Comparison of ENCODE assay signal across 8 cellular contexts in the genomic region with DNA sequence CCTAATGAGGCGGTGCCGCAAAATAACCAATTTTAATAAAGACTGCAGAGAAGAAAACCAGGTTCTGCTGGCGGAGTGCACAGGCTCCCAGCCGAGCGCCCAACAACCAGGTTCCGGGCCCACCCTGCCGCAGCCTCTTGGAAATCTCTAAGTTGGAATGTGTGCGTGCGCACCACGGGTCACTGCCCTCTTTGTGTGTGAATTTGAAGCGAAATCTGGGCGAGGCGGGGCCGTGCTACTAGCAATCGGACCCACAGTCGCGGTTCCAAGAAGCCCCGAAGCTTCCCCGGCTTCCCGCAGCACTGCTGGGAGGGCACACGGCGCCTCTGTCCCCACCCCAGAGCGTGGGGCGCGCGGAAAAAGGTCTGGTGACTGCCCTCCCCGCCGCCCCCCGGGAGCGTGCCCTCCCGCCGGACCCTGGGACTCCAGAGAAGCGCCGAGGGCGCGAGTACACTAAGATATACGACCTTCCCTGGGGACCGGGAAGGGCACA. TPM values are rescaled to one million over a fixed set of nuclear protein-coding genes. Genes with fewer than 3 reads are reported as not detected.
DNase-seq lines count a peak whose midpoint lies in the region; ATAC-seq and TF ChIP-seq lines count a peak whose summit lies in the region.

No MANE protein-coding gene starts in this region.

- ATAC-seq in activated T-cell treated with anti-CD3 and anti-CD28 coated beads, Interleukin-2, amount 50 U/mL, for 72 hours (replicated peaks in 1 of 2), result peak in 1 of 2 donors; percentile 15

- in situ Hi-C loops in HAP-1 (cut with MboI; ENCODE audit: low sequenced_read_pairs), result no loop called here

- H3F3A ChIP-seq in neural cell (ENCODE audit: insufficient read depth, low read length, poor library complexity, severe bottlenecking), result no peaks in the 10 kb centered on the region

- peak overlapping the region; percentile 81 to 92 for H3K4me3 Mint-ChIP-seq in activated T-cell treated with anti-CD3 and anti-CD28 coated beads, Interleukin-2, amount 50 U/mL, for 72 hours

- H3K27ac ChIP-seq in neural cell (ENCODE audit: low read length) (no peak overlapping the region), vagina (peak overlapping the region; percentile 98)

- H3K4me3 ChIP-seq in HAP-1 (peak overlapping the region; percentile 79), fibroblast of pulmonary artery (replicated peaks; ENCODE audit: low read depth, low read length) (peak overlapping the region; percentile 91), neural cell (ENCODE audit: low read length) (peak overlapping the region; percentile 97), vagina (peak overlapping the region; percentile 77 to 92)

- no peak for TF ChIP-seq POLR2A in vagina (IDR thresholded peaks at IDR 0.05)

- intact Hi-C loops in vagina (cut with DNase I), result no loop called here

- peak overlapping the region; percentile 57 for H3K4me2 ChIP-seq in neural cell (ENCODE audit: low read length)

- peak overlapping the region; percentile 82 for H3K27ac Mint-ChIP-seq in activated T-cell treated with anti-CD3 and anti-CD28 coated beads, Interleukin-2, amount 50 U/mL, for 72 hours

- peaks cover 17 to 21% of the 10 kb centered on the region in 2 donors for H3K36me3 Mint-ChIP-seq in activated T-cell treated with anti-CD3 and anti-CD28 coated beads, Interleukin-2, amount 50 U/mL, for 72 hours (ENCODE audit: insufficient read depth in 2 of 2)

- H3K27me3 ChIP-seq in HAP-1 (ENCODE audit: low read depth) (no peaks in the 10 kb centered on the region), neural cell (ENCODE audit: insufficient read depth, low read depth, low read length) (no peaks in the 10 kb centered on the region), vagina (no peaks in the 10 kb centered on the region)

- H3K4me1 Mint-ChIP-seq in activated T-cell treated with anti-CD3 and anti-CD28 coated beads, Interleukin-2, amount 50 U/mL, for 72 hours (ENCODE audit: low read depth), result peaks cover 47% of the 10 kb centered on the region

- no peaks in the 10 kb centered on the region for H3K9me3 ChIP-seq in HAP-1
- H3K9me3 ChIP-seq in neural cell (ENCODE audit: low read length), result no peaks in the 10 kb centered on the region
- no peaks in the 10 kb centered on the region for H3K9me3 ChIP-seq in vagina

- H3K9me2 ChIP-seq in neural cell (ENCODE audit: insufficient read depth, low read length), result no peaks in the 10 kb centered on the region

- TF ChIP-seq CTCF in fibroblast of pulmonary artery (IDR thresholded peaks at IDR 0.05; ENCODE audit: low read length, missing control alignments) (no peak), neural cell (IDR thresholded peaks at IDR 0.05; ENCODE audit: poor library complexity, severe bottlenecking) (no peak), vagina (IDR thresholded peaks at IDR 0.05) (no peak)

- peak overlapping the region; percentile 71 for H3K9ac ChIP-seq in neural cell (ENCODE audit: low read length)

- DNase-seq in GF-D8 (lab: John Stamatoyannopoulos, UW), result peak; percentile 63
- DNase-seq in HAP-1 (ENCODE audit: low spot score in 2 of 2), result peak; percentile 73 to 89
- DNase-seq in MV-4-11 (lab: John Stamatoyannopoulos, UW), result peak; percentile 52
- peak; percentile 40 to 49 for DNase-seq in activated T-cell treated with anti-CD3 and anti-CD28 coated beads, Interleukin-2, amount 50 U/mL, for 72 hours
- DNase-seq in fibroblast of pulmonary artery (ENCODE audit: low read depth), result peak; percentile 86
- DNase-seq in vagina (ENCODE audit: extremely low spot score in 2 of 2), result no peak
- DNase-seq in NCI-H1048 (lab: John Stamatoyannopoulos, UW), result no peak

- H3K36me3 ChIP-seq in HAP-1 (replicated peaks) (peaks cover 4% of the 10 kb centered on the region), neural cell (ENCODE audit: insufficient read depth, low read length) (no peaks in the 10 kb centered on the region), vagina (no peaks in the 10 kb centered on the region)

- no peaks in the 10 kb centered on the region for H3K79me2 ChIP-seq in neural cell (replicated peaks; ENCODE audit: insufficient read depth, low read length)

- H3K27me3 Mint-ChIP-seq in activated T-cell treated with anti-CD3 and anti-CD28 coated beads, Interleukin-2, amount 50 U/mL, for 72 hours (ENCODE audit: low read depth), result peaks cover 6% of the 10 kb centered on the region

- peak overlapping the region; percentile 82 for H2AFZ ChIP-seq in neural cell (ENCODE audit: low read depth, low read length)

- H3K4me1 ChIP-seq in HAP-1 (peaks cover 47% of the 10 kb centered on the region), vagina (peaks cover 46% of the 10 kb centered on the region)

- no peaks in the 10 kb centered on the region for H4K20me1 ChIP-seq in neural cell (ENCODE audit: insufficient read depth)

- TF ChIP-seq RAD21 in neural cell (conservative IDR thresholded peaks at IDR 0.05), result no peak

- H3K9me3 Mint-ChIP-seq in activated T-cell treated with anti-CD3 and anti-CD28 coated beads, Interleukin-2, amount 50 U/mL, for 72 hours, result no peaks in the 10 kb centered on the region

- TF ChIP-seq EP300 in neural cell (conservative IDR thresholded peaks at IDR 0.05; ENCODE audit: poor library complexity, severe bottlenecking), result no peak

TF ChIP-seq in neural cell, 6 proteins besides CTCF, POLR2A, EP300 and RAD21:
- peak; percentile 7 for TF ChIP-seq TAF1 (IDR thresholded peaks at IDR 0.05; ENCODE audit: low read depth)
- TF ChIP-seq SMC3 (conservative IDR thresholded peaks at IDR 0.05; ENCODE audit: poor library complexity), result no peak
TF ChIP-seq in neural cell: peak in this region for 1.

RNA-seq across cellular contexts. Expression of a gene that starts 0.7 kb away (rescaled TPM):
- total RNA-seq in activated T-cell treated with anti-CD3 and anti-CD28 coated beads, Interleukin-2, amount 50 U/mL, for 72 hours, result 10 to 100 TPM; 27.0 to 41.1 TPM
- 1.5 and 2.0 TPM in 2 replicates for polyA plus RNA-seq in neural cell
- polyA minus RNA-seq in neural cell, result 0.46 and 0.73 TPM in 2 replicates
- total RNA-seq in vagina, result 16.5 TPM

Comparison
In these comparisons a context has a peak if more than half of its experiments do, and no peak if none do; other contexts are left out.
1. DNase-seq: peak in GF-D8 (single experiment), HAP-1 (2 of 2), MV-4-11 (single experiment), activated T-cell treated with anti-CD3 and anti-CD28 coated beads, Interleukin-2, amount 50 U/mL, for 72 hours (2 of 2) and fibroblast of pulmonary artery (single experiment); none in vagina (0 of 2) and NCI-H1048 (single experiment).
2. Peak in every context shown above with its lines, with median percentiles within 50 percentile points of each other: H3K4me3 ChIP-seq.